16 cellular contexts compared by ENCODE assay signal in genomic region chr1:3462356-3463012, GRCh38. TPM values are rescaled to one million over a fixed set of nuclear protein-coding genes. Genes with fewer than 3 reads are reported as not detected.
"Had no signal": no experiment of that assay in that cellular context is flagged by ENCODE, and none has a peak within 500 bp of the region (broad histone marks: within the 10 kb centered on the region; RNA-seq: fewer than 3 reads in every experiment).

No MANE protein-coding gene starts in this region.

- H3K4me1 ChIP-seq: adrenal gland, uterus had no signal

- ATAC-seq: activated CD4-positive, CD25-positive, alpha-beta regulatory T cell treated with anti-CD3 and anti-CD28 coated beads, Interleukin-2, amount 50 U/mL, for 24 hours; natural killer cell treated with Interleukin-12 subunit alpha and Interleukin-12 subunit beta and Interleukin-15 and Interleukin-18, amount 100 ng/mL, for 72 hours; stimulated activated naive B cell treated with anti-CD40 and anti-IgM and Interleukin-4, amounts not matched to agents 10 μg/mL and 1 μg/mL and 100 μg/mL, for 72 hours had no signal

- H3K4me3 ChIP-seq: adrenal gland, breast epithelium, smooth muscle cell, tibial nerve, uterus had no signal

- H3K9me3 ChIP-seq: adrenal gland, breast epithelium, tibial nerve, uterus had no signal

- H3K9me3 Mint-ChIP-seq: activated naive CD4-positive, alpha-beta T cell treated with anti-CD3 and anti-CD28 coated beads, Interleukin-2, amount 50 U/mL, for 24 hours; natural killer cell treated with Interleukin-12 subunit alpha and Interleukin-12 subunit beta and Interleukin-15 and Interleukin-18, amount 100 ng/mL, for 72 hours; stimulated activated naive B cell treated with anti-CD40 and anti-IgM and Interleukin-4, amounts not matched to agents 10 μg/mL and 1 μg/mL and 100 μg/mL, for 72 hours had no signal

- H3K27ac Mint-ChIP-seq: activated naive CD4-positive, alpha-beta T cell treated with anti-CD3 and anti-CD28 coated beads, Interleukin-2, amount 50 U/mL, for 24 hours; natural killer cell treated with Interleukin-12 subunit alpha and Interleukin-12 subunit beta and Interleukin-15 and Interleukin-18, amount 100 ng/mL, for 72 hours; stimulated activated naive B cell treated with anti-CD40 and anti-IgM and Interleukin-4, amounts not matched to agents 10 μg/mL and 1 μg/mL and 100 μg/mL, for 72 hours had no signal

- H3K27me3 Mint-ChIP-seq: activated naive CD4-positive, alpha-beta T cell treated with anti-CD3 and anti-CD28 coated beads, Interleukin-2, amount 50 U/mL, for 24 hours; natural killer cell treated with Interleukin-12 subunit alpha and Interleukin-12 subunit beta and Interleukin-15 and Interleukin-18, amount 100 ng/mL, for 72 hours had no signal

- H3K27me3 ChIP-seq: adrenal gland, breast epithelium, tibial nerve, uterus had no signal

- H3K36me3 Mint-ChIP-seq: activated naive CD4-positive, alpha-beta T cell treated with anti-CD3 and anti-CD28 coated beads, Interleukin-2, amount 50 U/mL, for 24 hours; natural killer cell treated with Interleukin-12 subunit alpha and Interleukin-12 subunit beta and Interleukin-15 and Interleukin-18, amount 100 ng/mL, for 72 hours; stimulated activated naive B cell treated with anti-CD40 and anti-IgM and Interleukin-4, amounts not matched to agents 10 μg/mL and 1 μg/mL and 100 μg/mL, for 72 hours had no signal

- DNase-seq: activated gamma-delta T cell; adrenal gland; cerebellar nuclear complex; effector CD4-positive, alpha-beta T cell; retina; stimulated activated naive B cell treated with anti-CD40 and anti-IgM and Interleukin-4, amounts not matched to agents 10 μg/mL and 1 μg/mL and 100 μg/mL, for 72 hours; T-helper 1 cell; T-helper 9 cell; uterus had no signal

- H3K4me3 Mint-ChIP-seq: activated naive CD4-positive, alpha-beta T cell treated with anti-CD3 and anti-CD28 coated beads, Interleukin-2, amount 50 U/mL, for 24 hours; natural killer cell treated with Interleukin-12 subunit alpha and Interleukin-12 subunit beta and Interleukin-15 and Interleukin-18, amount 100 ng/mL, for 72 hours; stimulated activated naive B cell treated with anti-CD40 and anti-IgM and Interleukin-4, amounts not matched to agents 10 μg/mL and 1 μg/mL and 100 μg/mL, for 72 hours had no signal

- H3K27ac ChIP-seq: adrenal gland, breast epithelium, uterus had no signal

- H3K4me1 Mint-ChIP-seq: activated naive CD4-positive, alpha-beta T cell treated with anti-CD3 and anti-CD28 coated beads, Interleukin-2, amount 50 U/mL, for 24 hours had no signal

- H3K36me3 ChIP-seq: adrenal gland, breast epithelium, tibial nerve, uterus had no signal

RNA-seq across cellular contexts. Expression of gene ARHGEF16, which starts 8.0 kb away (rescaled TPM):
- total RNA-seq: frontal cortex; natural killer cell treated with Interleukin-12 subunit alpha and Interleukin-12 subunit beta and Interleukin-15 and Interleukin-18, amount 100 ng/mL, for 72 hours had no signal
